ENCODE assay signal across 6 cellular contexts in the genomic region with DNA sequence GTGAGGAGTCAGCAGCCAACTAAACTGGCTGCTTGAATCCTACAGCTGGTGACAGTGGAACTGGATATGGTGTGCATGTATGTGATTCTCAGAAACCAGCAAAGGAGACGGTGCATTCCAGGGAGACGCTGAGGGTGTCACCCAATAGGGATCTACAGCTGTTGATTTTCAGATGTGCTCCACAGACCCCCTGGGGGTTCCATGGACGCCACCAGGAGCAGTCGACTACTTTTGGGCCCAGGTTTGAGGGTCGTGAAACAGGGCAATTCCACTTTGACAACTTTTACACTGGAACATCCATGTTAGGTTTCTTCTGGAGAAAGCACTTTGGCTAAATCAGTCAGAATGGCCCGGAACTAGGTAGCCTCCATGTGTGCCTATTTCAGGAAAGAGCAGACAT.
"Had no signal": no experiment of that assay in that cellular context is flagged by ENCODE, and none has a peak within 500 bp of the region (broad histone marks: within the 10 kb centered on the region; RNA-seq: fewer than 3 reads in every experiment).

No MANE protein-coding gene starts in this region.

- H3K4me3 Mint-ChIP-seq: GM23338, H9 had no signal

- H3K27ac Mint-ChIP-seq: GM23338 had no signal

- DNase-seq: H9, HCEC 1CT, IMR-90, KG1 had no signal

- H3K4me1 Mint-ChIP-seq: GM23338, H9 had no signal

- H3K9me3 Mint-ChIP-seq: GM23338, H9 had no signal

- ATAC-seq: GM23338, K562 had no signal
